In genomic region chr6:110329348-110329728, GRCh38 we compare ENCODE assay signal across 9 cellular contexts. TPM values are rescaled to one million over a fixed set of nuclear protein-coding genes. Genes with fewer than 3 reads are reported as not detected.
A peak's percentile ranks its signal among the peaks of the same experiment; 100 is the strongest.
DNase-seq lines count a peak whose midpoint lies in the region; ATAC-seq and TF ChIP-seq lines count a peak whose summit lies in the region.
"Had no signal": no experiment of that assay in that cellular context is flagged by ENCODE, and none has a peak within 500 bp of the region (broad histone marks: within the 10 kb centered on the region; RNA-seq: fewer than 3 reads in every experiment).

No MANE protein-coding gene starts in this region.

- intact Hi-C loops in upper lobe of right lung (cut with DNase I), result no loop called here

- H3K27ac ChIP-seq in coronary artery (peak overlapping the region; percentile 52 to 73), muscle layer of colon (ENCODE audit: low read depth, low read length) (peak overlapping the region; percentile 71), upper lobe of right lung (peak overlapping the region; percentile 59)

- DNase-seq in NCI-H1694 (lab: John Stamatoyannopoulos, UW), result peak; percentile 37
- no peak for DNase-seq in coronary artery (ENCODE audit: low spot score)
- no peak for DNase-seq in upper lobe of right lung
- no peak for DNase-seq in NCI-H82 (lab: John Stamatoyannopoulos, UW)
- DNase-seq: activated CD4-positive, CD25-positive, alpha-beta regulatory T cell; NCI-H146 had no signal

- peak; percentile 66 for ATAC-seq in upper lobe of right lung
- no peak for ATAC-seq in GM18861 (IDR thresholded peaks at IDR 0.05; ENCODE audit: unreplicated experiment)
- no peak for ATAC-seq in HG03139 (IDR thresholded peaks at IDR 0.05; ENCODE audit: unreplicated experiment)

- H3K4me1 ChIP-seq in muscle layer of colon (ENCODE audit: insufficient read depth, low read length) (peaks cover 92% of the 10 kb centered on the region), upper lobe of right lung (peaks cover 10% of the 10 kb centered on the region)

- peak overlapping the region; percentile 54 for H3K4me3 ChIP-seq in coronary artery
- H3K4me3 ChIP-seq in muscle layer of colon (ENCODE audit: low read depth in 1 of 2, low read length in 2 of 2), result peak overlapping the region in 1 of 2 donors; percentile 22
- peak overlapping the region; percentile 30 for H3K4me3 ChIP-seq in upper lobe of right lung

- H3K36me3 ChIP-seq in muscle layer of colon (ENCODE audit: insufficient read depth, low read length) (no peaks in the 10 kb centered on the region), upper lobe of right lung (no peaks in the 10 kb centered on the region)

- TF ChIP-seq CTCF in coronary artery (IDR thresholded peaks at IDR 0.05) (no peak), upper lobe of right lung (IDR thresholded peaks at IDR 0.05) (no peak)

- no peaks in the 10 kb centered on the region for H3K9me3 ChIP-seq in muscle layer of colon (ENCODE audit: low read length)
- no peaks in the 10 kb centered on the region for H3K9me3 ChIP-seq in upper lobe of right lung

- H3K27me3 ChIP-seq in muscle layer of colon (ENCODE audit: control insufficient read depth in 1 of 2, insufficient read depth in 2 of 2, low read length in 2 of 2) (no peaks in the 10 kb centered on the region), upper lobe of right lung (no peaks in the 10 kb centered on the region)

- H3K9ac ChIP-seq in muscle layer of colon (ENCODE audit: low read length), result no peak overlapping the region

RNA-seq across cellular contexts. Expression of gene METTL24, which starts 28.8 kb away (rescaled TPM):
- total RNA-seq in upper lobe of right lung, result 3.7 TPM
